In the genomic region with DNA sequence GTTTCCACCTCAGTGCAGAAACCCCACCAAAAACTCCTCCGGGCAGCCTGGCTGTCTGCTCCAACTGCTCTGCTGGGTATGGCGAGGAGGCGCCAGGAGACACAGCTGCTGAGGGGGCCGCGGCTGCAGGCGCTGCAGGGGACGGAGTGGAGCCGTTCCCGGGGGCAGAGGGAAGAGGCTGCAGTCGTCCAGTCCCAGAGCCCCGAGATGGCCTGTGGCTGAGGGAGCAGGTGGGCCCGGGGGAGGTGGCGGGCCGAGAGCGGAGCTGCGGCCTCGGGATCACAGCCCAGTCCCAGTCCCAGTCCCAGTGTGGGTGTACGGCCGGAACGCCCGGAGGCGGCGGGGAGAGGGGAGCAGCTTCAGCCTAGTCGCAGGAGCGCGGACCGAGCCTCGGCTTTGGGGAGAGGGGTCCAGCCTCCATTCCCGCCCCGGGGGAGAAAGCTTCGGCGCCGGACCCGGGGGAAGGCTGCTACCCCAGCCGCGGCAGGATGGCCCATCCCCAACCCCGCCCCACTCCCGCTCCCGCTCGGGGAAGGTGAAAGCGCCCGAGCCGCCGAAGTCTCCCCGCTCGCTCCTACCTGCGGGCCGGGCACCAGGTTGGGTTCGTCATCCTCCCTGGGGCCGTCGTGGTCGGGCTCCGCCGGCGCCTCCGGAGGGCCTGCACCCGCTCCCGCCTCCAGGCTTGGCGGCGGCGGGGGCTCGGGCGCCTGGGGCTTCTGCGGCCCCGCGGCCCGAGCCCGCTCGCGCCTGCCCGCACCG, we compare ENCODE assay signal across 8 cellular contexts. TPM values are rescaled to one million over a fixed set of nuclear protein-coding genes. Genes with fewer than 3 reads are reported as not detected.
DNase-seq lines count a peak whose midpoint lies in the region; ATAC-seq and TF ChIP-seq lines count a peak whose summit lies in the region.

No MANE protein-coding gene starts in this region.

- no peak for TF ChIP-seq EP300 in tibial nerve (IDR thresholded peaks at IDR 0.05)

- no peak overlapping the region for H2AFZ ChIP-seq in neuron (ENCODE audit: low read depth, low read length)

- TF ChIP-seq CTCF in fibroblast of villous mesenchyme (IDR thresholded peaks at IDR 0.05; ENCODE audit: insufficient read depth, low read depth, low read length) (no peak), tibial nerve (IDR thresholded peaks at IDR 0.05) (no peak)

- H3K27me3 ChIP-seq in neuron (ENCODE audit: insufficient read depth, low read length) (no peaks in the 10 kb centered on the region), tibial nerve (no peaks in the 10 kb centered on the region)

- DNase-seq in GDM1 (lab: John Stamatoyannopoulos, UW) = peak; percentile 27
- peak; percentile 62 for DNase-seq in activated T-cell treated with anti-CD3 and anti-CD28 coated beads, Interleukin-2, amount 50 U/mL, for 1 hour
- no peak for DNase-seq in fibroblast of villous mesenchyme (ENCODE audit: low read depth)
- no peak for DNase-seq in tibial nerve (ENCODE audit: low spot score in 2 of 2)
- no peak for DNase-seq in NCI-H2171 (lab: John Stamatoyannopoulos, UW)

- H3K9me3 ChIP-seq in KOPT-K1 (ENCODE audit: insufficient read depth, low read length, poor library complexity, severe bottlenecking) = no peaks in the 10 kb centered on the region
- no peaks in the 10 kb centered on the region for H3K9me3 ChIP-seq in neuron (ENCODE audit: low read length)
- H3K9me3 ChIP-seq in tibial nerve = no peaks in the 10 kb centered on the region

- ATAC-seq in GM21737 (IDR thresholded peaks at IDR 0.05; ENCODE audit: unreplicated experiment) = peak; percentile 35

- no peak for TF ChIP-seq POLR2A in tibial nerve (IDR thresholded peaks at IDR 0.05)

- WGBS in tibial nerve, 2 donors = 0% methylated on average over 7 to 33 of the region's 72 CpGs

- peak overlapping the region; percentile 64 for H3K27ac ChIP-seq in KOPT-K1 (ENCODE audit: low read depth, low read length, poor library complexity, severe bottlenecking)
- H3K27ac ChIP-seq in tibial nerve = peak overlapping the region; percentile 56 to 90 (median 84)

- peak overlapping the region; percentile 89 for H3K4me3 ChIP-seq in fibroblast of villous mesenchyme (ENCODE audit: low read depth, low read length)
- peak overlapping the region; percentile 83 for H3K4me3 ChIP-seq in neuron (ENCODE audit: low read length)
- peak overlapping the region; percentile 76 to 99 (median 85) for H3K4me3 ChIP-seq in tibial nerve

- H3K4me1 ChIP-seq in neuron (ENCODE audit: insufficient read depth, low read length) (peaks cover 16% of the 10 kb centered on the region), tibial nerve (peaks cover 0 to 36% (median 10%) of the 10 kb centered on the region in 4 donors)

- peaks cover 39% of the 10 kb centered on the region for H3K36me3 ChIP-seq in KOPT-K1 (ENCODE audit: insufficient read depth, low read length)
- peaks cover 26% of the 10 kb centered on the region for H3K36me3 ChIP-seq in neuron (ENCODE audit: insufficient read depth, low read length)
- H3K36me3 ChIP-seq in tibial nerve = no peaks in the 10 kb centered on the region

RNA-seq across cellular contexts. Expression of gene FAM193B, which starts 0.5 kb away (rescaled TPM):
- 26.3 and 29.6 TPM in 2 replicates for total RNA-seq in fibroblast of villous mesenchyme
- 100 to 1,000 TPM in 3 of 4 donors, 10 to 100 TPM in 1; 82.4 to 152 (median 115) TPM for total RNA-seq in tibial nerve

RNA-seq across cellular contexts. Expression of gene DDX41, which starts 37.1 kb away (rescaled TPM):
- 56.0 and 56.1 TPM in 2 replicates for total RNA-seq in fibroblast of villous mesenchyme
- total RNA-seq in tibial nerve = 100 to 1,000 TPM in 2 of 4 donors, 10 to 100 TPM in 2; 85.3 to 139 (median 105) TPM

RNA-seq across cellular contexts. Expression of gene TMED9, which starts 38.2 kb away (rescaled TPM):
- total RNA-seq in fibroblast of villous mesenchyme (113 and 130 TPM in 2 replicates), tibial nerve (10 to 100 TPM; 83.3 to 97.1 (median 95.8) TPM)

RNA-seq across cellular contexts. Expression of gene DOK3, which starts 44.2 kb away (rescaled TPM):
- total RNA-seq in fibroblast of villous mesenchyme = 2.6 TPM in 2 replicates
- total RNA-seq in tibial nerve = 10 to 100 TPM in 3 of 4 donors, 1 to 10 TPM in 1; 7.8 to 20.1 (median 11.5) TPM

RNA-seq across cellular contexts. Expression of gene B4GALT7, which starts 46.1 kb away (rescaled TPM):
- total RNA-seq in fibroblast of villous mesenchyme (30.3 and 30.7 TPM in 2 replicates), tibial nerve (10 to 100 TPM; 13.6 to 41.1 (median 29.8) TPM)

Comparison
In these comparisons a context has a peak if more than half of its experiments do, and no peak if none do; other contexts are left out.
1. DNase-seq: peak in GDM1 (single experiment) and activated T-cell treated with anti-CD3 and anti-CD28 coated beads, Interleukin-2, amount 50 U/mL, for 1 hour (single experiment); none in fibroblast of villous mesenchyme (single experiment), tibial nerve (0 of 2) and NCI-H2171 (single experiment).
2. Peak in every context shown above with its lines, with median percentiles within 50 percentile points of each other: H3K4me3 ChIP-seq.